In genomic region chr7:101222275-101222830, GRCh38 we compare ENCODE assay signal across 21 cellular contexts. TPM values are rescaled to one million over a fixed set of nuclear protein-coding genes. Genes with fewer than 3 reads are reported as not detected.
DNase-seq lines count a peak whose midpoint lies in the region; ATAC-seq and TF ChIP-seq lines count a peak whose summit lies in the region.
"Had no signal": no experiment of that assay in that cellular context is flagged by ENCODE, and none has a peak within 500 bp of the region (broad histone marks: within the 10 kb centered on the region; RNA-seq: fewer than 3 reads in every experiment).

No MANE protein-coding gene starts in this region.

- H3K27me3 Mint-ChIP-seq in activated CD8-positive, alpha-beta memory T cell treated with anti-CD3 and anti-CD28 coated beads, Interleukin-2, amount 10 ng/mL, durations not matched to agents 7 days and 5 days = no peaks in the 10 kb centered on the region
- H3K27me3 Mint-ChIP-seq in WTC11 (ENCODE audit: low read depth) = no peaks in the 10 kb centered on the region
- peaks cover 13% of the 10 kb centered on the region for H3K27me3 Mint-ChIP-seq in endothelial cell (ENCODE audit: unreplicated experiment)

- no peak overlapping the region for H3K27ac ChIP-seq in sigmoid colon
- H3K27ac ChIP-seq: GM23248, SJSA1 had no signal

- intact Hi-C loops in sigmoid colon (cut with DNase I) = no loop called here

- TF ChIP-seq CTCF in WTC11 (IDR thresholded peaks at IDR 0.05) = no peak
- TF ChIP-seq CTCF in endothelial cell (IDR thresholded peaks at IDR 0.05; ENCODE audit: unreplicated experiment) = no peak
- no peak for TF ChIP-seq CTCF in sigmoid colon (IDR thresholded peaks at IDR 0.05)

- DNase-seq in activated CD8-positive, alpha-beta memory T cell treated with anti-CD3 and anti-CD28 coated beads, Interleukin-2, amount 10 ng/mL, durations not matched to agents 7 days and 5 days = no peak
- no peak for DNase-seq in activated CD8-positive, alpha-beta memory T cell treated with anti-CD3 and anti-CD28 coated beads, Interleukin-2, amount 50 U/mL, for 4 hours
- DNase-seq in WTC11 (ENCODE audit: low spot score) (no peak), endothelial cell (ENCODE audit: low spot score) (no peak), sigmoid colon (peak; percentile 60), NCI-H524 treated with DMSO at 0.1 percent for 48 hours (lab: John Stamatoyannopoulos, UW) (no peak), GOT3 (lab: John Stamatoyannopoulos, UW) (no peak), pons (ENCODE audit: low spot score) (no peak)
- DNase-seq: 8988T, ACHN, BE2C, GM23248, Karpas-422, NCI-H1092, NCI-H1436 treated with DMSO at 0.1 percent for 48 hours, NCI-H187 treated with DMSO at 0.1 percent for 48 hours, NCI-H524, NCI-H774, Right ventricle myocardium superior had no signal

- no peak overlapping the region for H3K4me3 ChIP-seq in sigmoid colon
- H3K4me3 ChIP-seq: GM23248, SJSA1 had no signal

- no peak overlapping the region for H3K4me3 Mint-ChIP-seq in activated CD8-positive, alpha-beta memory T cell treated with anti-CD3 and anti-CD28 coated beads, Interleukin-2, amount 10 ng/mL, durations not matched to agents 7 days and 5 days
- H3K4me3 Mint-ChIP-seq in WTC11 (no peak overlapping the region), endothelial cell (ENCODE audit: unreplicated experiment) (no peak overlapping the region)
- H3K4me3 Mint-ChIP-seq: CD14-positive monocyte had no signal

- H3K9me3 Mint-ChIP-seq in activated CD8-positive, alpha-beta memory T cell treated with anti-CD3 and anti-CD28 coated beads, Interleukin-2, amount 10 ng/mL, durations not matched to agents 7 days and 5 days (ENCODE audit: low read depth) = no peaks in the 10 kb centered on the region
- no peaks in the 10 kb centered on the region for H3K9me3 Mint-ChIP-seq in WTC11
- H3K9me3 Mint-ChIP-seq in endothelial cell (ENCODE audit: unreplicated experiment) = no peaks in the 10 kb centered on the region
- H3K9me3 Mint-ChIP-seq: CD14-positive monocyte had no signal

- TF ChIP-seq POLR2A in sigmoid colon (IDR thresholded peaks at IDR 0.05) = no peak

- peaks cover 0 to 22% (median 16%) of the 10 kb centered on the region in 4 donors for H3K4me1 ChIP-seq in sigmoid colon
- H3K4me1 ChIP-seq: BE2C, SJSA1 had no signal

- POLR2A ChIA-PET in WTC11 (lab: Charles Lee) = interaction anchor here (0.6 kb wide), 2 partner anchors 190 to 395 kb away, joined by 3 to 7 read pairs; partner anchors contain the start of gene EPHB4

- H3K36me3 ChIP-seq in sigmoid colon = peaks cover 15 to 53% (median 28%) of the 10 kb centered on the region in 4 donors

- ATAC-seq in activated CD8-positive, alpha-beta memory T cell treated with anti-CD3 and anti-CD28 coated beads, Interleukin-2, amount 10 ng/mL, durations not matched to agents 7 days and 5 days = no peak
- ATAC-seq in WTC11 = no peak

- 94 to 95% methylated on average over 27 of the region's 27 CpGs for WGBS in sigmoid colon, 2 donors

- H3K27me3 ChIP-seq in sigmoid colon = no peaks in the 10 kb centered on the region
- H3K27me3 ChIP-seq: BE2C, SJSA1 had no signal

- CTCF ChIA-PET in activated CD8-positive, alpha-beta memory T cell treated with anti-CD3 and anti-CD28 coated beads, Interleukin-2, amount 10 ng/mL, durations not matched to agents 7 days and 5 days (lab: Charles Lee) = interaction anchor here (0.6 to 1.4 kb wide), 3 partner anchors 58 to 350 kb away, joined by 3 read pairs; no protein-coding TSS in a partner anchor
- CTCF ChIA-PET in WTC11 (lab: Charles Lee) = interaction anchor here (1.0 to 2.0 kb wide), 5 partner anchors 13 to 79 kb away, joined by 4 to 10 read pairs (median 5); partner anchors contain the start of gene FIS1

- no peak for TF ChIP-seq EP300 in sigmoid colon (IDR thresholded peaks at IDR 0.05)

- peaks cover 18% of the 10 kb centered on the region for H3K4me1 Mint-ChIP-seq in activated CD8-positive, alpha-beta memory T cell treated with anti-CD3 and anti-CD28 coated beads, Interleukin-2, amount 10 ng/mL, durations not matched to agents 7 days and 5 days
- H3K4me1 Mint-ChIP-seq in WTC11 (peaks cover 18% of the 10 kb centered on the region), endothelial cell (ENCODE audit: unreplicated experiment) (peaks cover 11% of the 10 kb centered on the region)

- H3K9me3 ChIP-seq in sigmoid colon = no peaks in the 10 kb centered on the region
- H3K9me3 ChIP-seq: BE2C, SJSA1 had no signal

- H3K27ac Mint-ChIP-seq in activated CD8-positive, alpha-beta memory T cell treated with anti-CD3 and anti-CD28 coated beads, Interleukin-2, amount 10 ng/mL, durations not matched to agents 7 days and 5 days = peak overlapping the region; percentile 15
- H3K27ac Mint-ChIP-seq in WTC11 (peak overlapping the region; percentile 58), endothelial cell (ENCODE audit: unreplicated experiment) (peak overlapping the region; percentile 40)

- H3K36me3 Mint-ChIP-seq in activated CD8-positive, alpha-beta memory T cell treated with anti-CD3 and anti-CD28 coated beads, Interleukin-2, amount 10 ng/mL, durations not matched to agents 7 days and 5 days = peaks cover 14% of the 10 kb centered on the region
- H3K36me3 Mint-ChIP-seq in WTC11 (peaks cover 28% of the 10 kb centered on the region), endothelial cell (ENCODE audit: low read depth, unreplicated experiment) (peaks cover 18% of the 10 kb centered on the region)

TF ChIP-seq in WTC11, 78 proteins besides CTCF, POLR2A, EP300 and RAD21 (continues in another document):
- TF ChIP-seq ESRRA (CRISPR knock-in tag; IDR thresholded peaks at IDR 0.05; ENCODE audit: borderline replicate concordance) = no peak
- TF ChIP-seq, protein P1, sequence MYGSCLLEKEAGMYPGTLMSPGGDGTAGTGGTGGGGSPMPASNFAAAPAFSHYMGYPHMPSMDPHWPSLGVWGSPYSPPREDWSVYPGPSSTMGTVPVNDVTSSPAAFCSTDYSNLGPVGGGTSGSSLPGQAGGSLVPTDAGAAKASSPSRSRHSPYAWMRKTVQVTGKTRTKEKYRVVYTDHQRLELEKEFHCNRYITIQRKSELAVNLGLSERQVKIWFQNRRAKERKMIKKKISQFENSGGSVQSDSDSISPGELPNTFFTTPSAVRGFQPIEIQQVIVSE (CRISPR knock-in tag; IDR thresholded peaks at IDR 0.05; ENCODE audit: borderline replicate concordance) = no peak
- TF ChIP-seq RELA (CRISPR knock-in tag; IDR thresholded peaks at IDR 0.05; ENCODE audit: borderline replicate concordance) = no peak
- TF ChIP-seq, protein P2, sequence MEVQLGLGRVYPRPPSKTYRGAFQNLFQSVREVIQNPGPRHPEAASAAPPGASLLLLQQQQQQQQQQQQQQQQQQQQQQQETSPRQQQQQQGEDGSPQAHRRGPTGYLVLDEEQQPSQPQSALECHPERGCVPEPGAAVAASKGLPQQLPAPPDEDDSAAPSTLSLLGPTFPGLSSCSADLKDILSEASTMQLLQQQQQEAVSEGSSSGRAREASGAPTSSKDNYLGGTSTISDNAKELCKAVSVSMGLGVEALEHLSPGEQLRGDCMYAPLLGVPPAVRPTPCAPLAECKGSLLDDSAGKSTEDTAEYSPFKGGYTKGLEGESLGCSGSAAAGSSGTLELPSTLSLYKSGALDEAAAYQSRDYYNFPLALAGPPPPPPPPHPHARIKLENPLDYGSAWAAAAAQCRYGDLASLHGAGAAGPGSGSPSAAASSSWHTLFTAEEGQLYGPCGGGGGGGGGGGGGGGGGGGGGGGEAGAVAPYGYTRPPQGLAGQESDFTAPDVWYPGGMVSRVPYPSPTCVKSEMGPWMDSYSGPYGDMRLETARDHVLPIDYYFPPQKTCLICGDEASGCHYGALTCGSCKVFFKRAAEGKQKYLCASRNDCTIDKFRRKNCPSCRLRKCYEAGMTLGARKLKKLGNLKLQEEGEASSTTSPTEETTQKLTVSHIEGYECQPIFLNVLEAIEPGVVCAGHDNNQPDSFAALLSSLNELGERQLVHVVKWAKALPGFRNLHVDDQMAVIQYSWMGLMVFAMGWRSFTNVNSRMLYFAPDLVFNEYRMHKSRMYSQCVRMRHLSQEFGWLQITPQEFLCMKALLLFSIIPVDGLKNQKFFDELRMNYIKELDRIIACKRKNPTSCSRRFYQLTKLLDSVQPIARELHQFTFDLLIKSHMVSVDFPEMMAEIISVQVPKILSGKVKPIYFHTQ (CRISPR knock-in tag; IDR thresholded peaks at IDR 0.05) = no peak
- TF ChIP-seq, protein P3, sequence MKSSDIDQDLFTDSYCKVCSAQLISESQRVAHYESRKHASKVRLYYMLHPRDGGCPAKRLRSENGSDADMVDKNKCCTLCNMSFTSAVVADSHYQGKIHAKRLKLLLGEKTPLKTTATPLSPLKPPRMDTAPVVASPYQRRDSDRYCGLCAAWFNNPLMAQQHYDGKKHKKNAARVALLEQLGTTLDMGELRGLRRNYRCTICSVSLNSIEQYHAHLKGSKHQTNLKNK (CRISPR knock-in tag; IDR thresholded peaks at IDR 0.05) = no peak

RNA-seq across cellular contexts. Expression of gene ZNHIT1, which starts 4.4 kb away (rescaled TPM):
- 10 to 100 TPM; 56.6 to 57.1 TPM for total RNA-seq in activated CD8-positive, alpha-beta memory T cell treated with anti-CD3 and anti-CD28 coated beads, Interleukin-2, amount 10 ng/mL, durations not matched to agents 7 days and 5 days
- 61.9 to 63.9 TPM (median 62.8 TPM) in 3 replicates for total RNA-seq in WTC11 (2021)
- 71.5 TPM for total RNA-seq in endothelial cell (ENCODE audit: unreplicated experiment)
- total RNA-seq in sigmoid colon = 10 to 100 TPM; 64.8 to 97.4 (median 84.7) TPM
- 100 to 1,000 TPM; 126 to 200 (median 154) TPM for polyA plus RNA-seq in sigmoid colon

RNA-seq across cellular contexts. Expression of gene PLOD3, which starts 5.0 kb away (rescaled TPM):
- total RNA-seq in activated CD8-positive, alpha-beta memory T cell treated with anti-CD3 and anti-CD28 coated beads, Interleukin-2, amount 10 ng/mL, durations not matched to agents 7 days and 5 days = 10 to 100 TPM; 41.6 to 42.3 TPM
- total RNA-seq in WTC11 (2021) = 45.3 to 48.3 TPM (median 48.1 TPM) in 3 replicates
- total RNA-seq in endothelial cell (ENCODE audit: unreplicated experiment) = 73.0 TPM
- total RNA-seq in sigmoid colon = 10 to 100 TPM; 23.9 to 36.6 (median 26.4) TPM
- polyA plus RNA-seq in sigmoid colon = 10 to 100 TPM; 18.0 to 57.3 (median 24.3) TPM

RNA-seq across cellular contexts. Expression of gene CLDN15, which starts 15.2 kb away (rescaled TPM):
- total RNA-seq in activated CD8-positive, alpha-beta memory T cell treated with anti-CD3 and anti-CD28 coated beads, Interleukin-2, amount 10 ng/mL, durations not matched to agents 7 days and 5 days = 10 to 100 TPM; 21.6 TPM
- total RNA-seq in WTC11 (2021) = 5.9 to 6.9 TPM (median 6.5 TPM) in 3 replicates
- 10.5 TPM for total RNA-seq in endothelial cell (ENCODE audit: unreplicated experiment)
- total RNA-seq in sigmoid colon = 10 to 100 TPM in 1 of 4 donors, 1 to 10 TPM in 3; 2.5 to 16.3 (median 3.9) TPM
- 10 to 100 TPM in 1 of 3 donors, 1 to 10 TPM in 2; 3.6 to 14.2 (median 9.0) TPM for polyA plus RNA-seq in sigmoid colon
- polyA plus RNA-seq: CD14-positive monocyte had no signal

RNA-seq across cellular contexts. Expression of gene MOGAT3, which starts 21.5 kb away (rescaled TPM):
- not detected for total RNA-seq in activated CD8-positive, alpha-beta memory T cell treated with anti-CD3 and anti-CD28 coated beads, Interleukin-2, amount 10 ng/mL, durations not matched to agents 7 days and 5 days
- total RNA-seq in WTC11 (2021) (0.81 to 0.92 TPM (median 0.82 TPM) in 3 replicates), endothelial cell (ENCODE audit: unreplicated experiment) (not detected), sigmoid colon (not detected)
- 10 to 100 TPM in 1 of 3 donors, 1 to 10 TPM in 2; 3.6 to 27.2 (median 3.7) TPM for polyA plus RNA-seq in sigmoid colon
- total RNA-seq: GM23248, Right ventricle myocardium superior, SJSA1 had no signal
- polyA plus RNA-seq: CD14-positive monocyte, GM23248 had no signal

RNA-seq across cellular contexts. Expression of gene FIS1, which starts 22.5 kb away (rescaled TPM):
- total RNA-seq in activated CD8-positive, alpha-beta memory T cell treated with anti-CD3 and anti-CD28 coated beads, Interleukin-2, amount 10 ng/mL, durations not matched to agents 7 days and 5 days = 100 to 1,000 TPM in 1 of 2 experiments, 10 to 100 TPM in 1; 86.7 to 117 TPM
- total RNA-seq in WTC11 (2021) (121 to 123 TPM (median 122 TPM) in 3 replicates), endothelial cell (ENCODE audit: unreplicated experiment) (150 TPM), sigmoid colon (100 to 1,000 TPM; 237 to 443 (median 426) TPM)
- 100 to 1,000 TPM; 190 to 284 (median 252) TPM for polyA plus RNA-seq in sigmoid colon
